15 cellular contexts compared by ENCODE assay signal in genomic region chr7:46133076-46133475, GRCh38.
DNase-seq lines count a peak whose midpoint lies in the region; ATAC-seq and TF ChIP-seq lines count a peak whose summit lies in the region.
"Had no signal": no experiment of that assay in that cellular context is flagged by ENCODE, and none has a peak within 500 bp of the region (broad histone marks: within the 10 kb centered on the region; RNA-seq: fewer than 3 reads in every experiment).

No MANE protein-coding gene starts in this region.

- H3K36me3 ChIP-seq in smooth muscle cell (ENCODE audit: low read depth), result no peaks in the 10 kb centered on the region
- H3K36me3 ChIP-seq in body of pancreas (replicated peaks in 1 of 2; ENCODE audit: insufficient read depth in 1 of 2, low read depth in 2 of 2), result no peaks in the 10 kb centered on the region
- H3K36me3 ChIP-seq: BE2C had no signal

- no peak overlapping the region for H3K4me3 ChIP-seq in smooth muscle cell
- H3K4me3 ChIP-seq in body of pancreas, result no peak overlapping the region

- no peak for TF ChIP-seq POLR2A in body of pancreas (IDR thresholded peaks at IDR 0.05)
- no peak for TF ChIP-seq POLR2A in erythroblast (IDR thresholded peaks at IDR 0.05; ENCODE audit: low read length)

- H3K9ac ChIP-seq in smooth muscle cell (ENCODE audit: low read depth), result no peak overlapping the region

- H3K9me3 ChIP-seq in smooth muscle cell (replicated peaks; ENCODE audit: low read depth) (no peaks in the 10 kb centered on the region), body of pancreas (no peaks in the 10 kb centered on the region)
- H3K9me3 ChIP-seq: BE2C had no signal

- H3K27me3 ChIP-seq in smooth muscle cell (ENCODE audit: low read depth) (no peaks in the 10 kb centered on the region), body of pancreas (no peaks in the 10 kb centered on the region)
- H3K27me3 ChIP-seq: BE2C had no signal

- DNase-seq in LHCN-M2 (ENCODE audit: low read depth), result peak; percentile 88
- DNase-seq in amniotic stem cell (lab: John Stamatoyannopoulos, UW), result peak; percentile 4
- DNase-seq in glomerular visceral epithelial cell (ENCODE audit: extremely low spot score), result peak; percentile 36
- DNase-seq in smooth muscle cell (lab: John Stamatoyannopoulos, UW; ENCODE audit: unreplicated experiment), result no peak
- DNase-seq in body of pancreas, result no peak
- DNase-seq in erythroblast (lab: John Stamatoyannopoulos, UW), result no peak
- no peak for DNase-seq in iPS-NIHi11 (ENCODE audit: low spot score)
- no peak for DNase-seq in cerebellar cortex (ENCODE audit: low spot score)
- DNase-seq: BE2C; CD4-positive, alpha-beta memory T cell; HFFc6; NCI-H1105; NCI-H1694; NCI-H748 treated with DMSO at 0.1 percent for 48 hours; PC-3 had no signal

- no peaks in the 10 kb centered on the region for H3K79me2 ChIP-seq in smooth muscle cell (ENCODE audit: low read depth)

- intact Hi-C loops in body of pancreas (cut with DNase I), result no loop called here

- 18% methylated on average over 6 of the region's 6 CpGs for WGBS in smooth muscle cell (ENCODE audit: low lambda C conversion rate)
- 48 to 80% methylated on average over 6 of the region's 6 CpGs for WGBS in body of pancreas, 2 donors

- TF ChIP-seq CTCF in smooth muscle cell (IDR thresholded peaks at IDR 0.05; ENCODE audit: borderline replicate concordance, insufficient read depth, poor library complexity, severe bottlenecking) (no peak), body of pancreas (IDR thresholded peaks at IDR 0.05) (no peak)

- peak overlapping the region; percentile 64 for H3K27ac ChIP-seq in smooth muscle cell (ENCODE audit: low read depth)
- no peak overlapping the region for H3K27ac ChIP-seq in body of pancreas

- H3F3A ChIP-seq in smooth muscle cell (ENCODE audit: low read depth), result no peaks in the 10 kb centered on the region

- peak overlapping the region; percentile 29 for H3K4me2 ChIP-seq in smooth muscle cell

- H2AFZ ChIP-seq in smooth muscle cell (ENCODE audit: low read depth), result no peak overlapping the region

- peaks cover 7% of the 10 kb centered on the region for H3K4me1 ChIP-seq in smooth muscle cell (ENCODE audit: low read depth)
- no peaks in the 10 kb centered on the region for H3K4me1 ChIP-seq in body of pancreas
- H3K4me1 ChIP-seq: BE2C had no signal

- H4K20me1 ChIP-seq in smooth muscle cell (ENCODE audit: low read depth), result no peaks in the 10 kb centered on the region

- ATAC-seq in body of pancreas, result no peak

Comparison
In these comparisons a context has a peak if more than half of its experiments do, and no peak if none do; other contexts are left out.
1. DNase-seq: peak in LHCN-M2 (single experiment), amniotic stem cell (single experiment) and glomerular visceral epithelial cell (single experiment); none in smooth muscle cell (single experiment), body of pancreas (0 of 4), erythroblast (0 of 2), iPS-NIHi11 (single experiment) and cerebellar cortex (single experiment).